Comparison of ENCODE assay signal across 1 cellular context in the genomic region with DNA sequence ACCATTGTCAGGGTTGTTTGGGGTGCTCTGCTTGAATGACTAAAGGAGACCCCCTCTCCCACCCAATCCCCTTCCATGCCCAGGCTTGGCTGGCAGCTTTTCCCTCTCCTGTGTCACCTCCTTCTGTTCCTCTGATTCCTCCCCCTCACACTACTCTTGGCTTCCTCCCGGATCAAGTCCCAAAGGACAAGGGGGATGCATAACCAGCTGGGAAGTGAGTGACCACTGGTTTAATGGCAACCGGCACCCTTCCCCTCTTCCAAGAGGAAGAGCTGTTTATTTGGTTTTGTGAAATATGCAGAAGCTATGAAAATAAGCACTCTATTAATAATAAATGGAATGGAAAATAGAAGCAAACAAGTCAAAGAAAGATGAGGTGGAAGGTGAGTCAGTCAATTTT.
TF ChIP-seq lines count a peak whose summit lies in the region.

No MANE protein-coding gene starts in this region.

TF ChIP-seq in H1, 55 proteins besides CTCF, POLR2A, EP300 and RAD21 (continued from another document):
- no peak for TF ChIP-seq FOSL1 (IDR thresholded peaks at IDR 0.05; ENCODE audit: insufficient read depth, low read depth, low read length)
- TF ChIP-seq, protein P1, sequence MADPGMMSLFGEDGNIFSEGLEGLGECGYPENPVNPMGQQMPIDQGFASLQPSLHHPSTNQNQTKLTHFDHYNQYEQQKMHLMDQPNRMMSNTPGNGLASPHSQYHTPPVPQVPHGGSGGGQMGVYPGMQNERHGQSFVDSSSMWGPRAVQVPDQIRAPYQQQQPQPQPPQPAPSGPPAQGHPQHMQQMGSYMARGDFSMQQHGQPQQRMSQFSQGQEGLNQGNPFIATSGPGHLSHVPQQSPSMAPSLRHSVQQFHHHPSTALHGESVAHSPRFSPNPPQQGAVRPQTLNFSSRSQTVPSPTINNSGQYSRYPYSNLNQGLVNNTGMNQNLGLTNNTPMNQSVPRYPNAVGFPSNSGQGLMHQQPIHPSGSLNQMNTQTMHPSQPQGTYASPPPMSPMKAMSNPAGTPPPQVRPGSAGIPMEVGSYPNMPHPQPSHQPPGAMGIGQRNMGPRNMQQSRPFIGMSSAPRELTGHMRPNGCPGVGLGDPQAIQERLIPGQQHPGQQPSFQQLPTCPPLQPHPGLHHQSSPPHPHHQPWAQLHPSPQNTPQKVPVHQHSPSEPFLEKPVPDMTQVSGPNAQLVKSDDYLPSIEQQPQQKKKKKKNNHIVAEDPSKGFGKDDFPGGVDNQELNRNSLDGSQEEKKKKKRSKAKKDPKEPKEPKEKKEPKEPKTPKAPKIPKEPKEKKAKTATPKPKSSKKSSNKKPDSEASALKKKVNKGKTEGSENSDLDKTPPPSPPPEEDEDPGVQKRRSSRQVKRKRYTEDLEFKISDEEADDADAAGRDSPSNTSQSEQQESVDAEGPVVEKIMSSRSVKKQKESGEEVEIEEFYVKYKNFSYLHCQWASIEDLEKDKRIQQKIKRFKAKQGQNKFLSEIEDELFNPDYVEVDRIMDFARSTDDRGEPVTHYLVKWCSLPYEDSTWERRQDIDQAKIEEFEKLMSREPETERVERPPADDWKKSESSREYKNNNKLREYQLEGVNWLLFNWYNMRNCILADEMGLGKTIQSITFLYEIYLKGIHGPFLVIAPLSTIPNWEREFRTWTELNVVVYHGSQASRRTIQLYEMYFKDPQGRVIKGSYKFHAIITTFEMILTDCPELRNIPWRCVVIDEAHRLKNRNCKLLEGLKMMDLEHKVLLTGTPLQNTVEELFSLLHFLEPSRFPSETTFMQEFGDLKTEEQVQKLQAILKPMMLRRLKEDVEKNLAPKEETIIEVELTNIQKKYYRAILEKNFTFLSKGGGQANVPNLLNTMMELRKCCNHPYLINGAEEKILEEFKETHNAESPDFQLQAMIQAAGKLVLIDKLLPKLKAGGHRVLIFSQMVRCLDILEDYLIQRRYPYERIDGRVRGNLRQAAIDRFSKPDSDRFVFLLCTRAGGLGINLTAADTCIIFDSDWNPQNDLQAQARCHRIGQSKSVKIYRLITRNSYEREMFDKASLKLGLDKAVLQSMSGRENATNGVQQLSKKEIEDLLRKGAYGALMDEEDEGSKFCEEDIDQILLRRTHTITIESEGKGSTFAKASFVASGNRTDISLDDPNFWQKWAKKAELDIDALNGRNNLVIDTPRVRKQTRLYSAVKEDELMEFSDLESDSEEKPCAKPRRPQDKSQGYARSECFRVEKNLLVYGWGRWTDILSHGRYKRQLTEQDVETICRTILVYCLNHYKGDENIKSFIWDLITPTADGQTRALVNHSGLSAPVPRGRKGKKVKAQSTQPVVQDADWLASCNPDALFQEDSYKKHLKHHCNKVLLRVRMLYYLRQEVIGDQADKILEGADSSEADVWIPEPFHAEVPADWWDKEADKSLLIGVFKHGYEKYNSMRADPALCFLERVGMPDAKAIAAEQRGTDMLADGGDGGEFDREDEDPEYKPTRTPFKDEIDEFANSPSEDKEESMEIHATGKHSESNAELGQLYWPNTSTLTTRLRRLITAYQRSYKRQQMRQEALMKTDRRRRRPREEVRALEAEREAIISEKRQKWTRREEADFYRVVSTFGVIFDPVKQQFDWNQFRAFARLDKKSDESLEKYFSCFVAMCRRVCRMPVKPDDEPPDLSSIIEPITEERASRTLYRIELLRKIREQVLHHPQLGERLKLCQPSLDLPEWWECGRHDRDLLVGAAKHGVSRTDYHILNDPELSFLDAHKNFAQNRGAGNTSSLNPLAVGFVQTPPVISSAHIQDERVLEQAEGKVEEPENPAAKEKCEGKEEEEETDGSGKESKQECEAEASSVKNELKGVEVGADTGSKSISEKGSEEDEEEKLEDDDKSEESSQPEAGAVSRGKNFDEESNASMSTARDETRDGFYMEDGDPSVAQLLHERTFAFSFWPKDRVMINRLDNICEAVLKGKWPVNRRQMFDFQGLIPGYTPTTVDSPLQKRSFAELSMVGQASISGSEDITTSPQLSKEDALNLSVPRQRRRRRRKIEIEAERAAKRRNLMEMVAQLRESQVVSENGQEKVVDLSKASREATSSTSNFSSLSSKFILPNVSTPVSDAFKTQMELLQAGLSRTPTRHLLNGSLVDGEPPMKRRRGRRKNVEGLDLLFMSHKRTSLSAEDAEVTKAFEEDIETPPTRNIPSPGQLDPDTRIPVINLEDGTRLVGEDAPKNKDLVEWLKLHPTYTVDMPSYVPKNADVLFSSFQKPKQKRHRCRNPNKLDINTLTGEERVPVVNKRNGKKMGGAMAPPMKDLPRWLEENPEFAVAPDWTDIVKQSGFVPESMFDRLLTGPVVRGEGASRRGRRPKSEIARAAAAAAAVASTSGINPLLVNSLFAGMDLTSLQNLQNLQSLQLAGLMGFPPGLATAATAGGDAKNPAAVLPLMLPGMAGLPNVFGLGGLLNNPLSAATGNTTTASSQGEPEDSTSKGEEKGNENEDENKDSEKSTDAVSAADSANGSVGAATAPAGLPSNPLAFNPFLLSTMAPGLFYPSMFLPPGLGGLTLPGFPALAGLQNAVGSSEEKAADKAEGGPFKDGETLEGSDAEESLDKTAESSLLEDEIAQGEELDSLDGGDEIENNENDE (IDR thresholded peaks at IDR 0.05; ENCODE audit: insufficient replicate concordance, low read length) = no peak
- TF ChIP-seq CREB1 (IDR thresholded peaks at IDR 0.05) = no peak
